In the genomic region with DNA sequence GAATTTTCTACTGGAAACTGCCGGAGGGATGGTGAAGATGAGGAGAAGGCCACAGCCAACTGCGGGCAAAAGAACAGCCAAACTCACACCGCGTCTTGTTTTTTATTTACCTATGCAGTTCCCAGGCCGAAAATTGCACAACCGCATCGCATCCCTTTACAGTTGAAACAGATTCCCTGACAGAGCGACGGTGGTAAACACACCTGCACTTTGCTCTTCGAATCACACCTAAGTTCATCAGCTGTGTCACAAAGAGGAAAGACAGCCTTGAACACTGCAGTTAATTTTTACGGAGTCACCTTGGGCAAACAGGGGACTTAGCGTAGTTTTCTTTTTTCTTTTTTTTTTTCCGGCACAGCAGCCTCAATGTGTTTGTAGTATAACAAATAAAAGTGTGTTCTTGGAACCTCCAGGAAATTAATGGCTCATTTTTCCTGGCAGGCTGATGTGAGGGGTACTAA, we compare ENCODE assay signal across 24 cellular contexts.
DNase-seq lines count a peak whose midpoint lies in the region; ATAC-seq and TF ChIP-seq lines count a peak whose summit lies in the region.
"Had no signal": no experiment of that assay in that cellular context is flagged by ENCODE, and none has a peak within 500 bp of the region (broad histone marks: within the 10 kb centered on the region; RNA-seq: fewer than 3 reads in every experiment).

No MANE protein-coding gene starts in this region.

- in situ Hi-C loops in transverse colon (cut with MboI; ENCODE audit: low pct_ligation_motif_present in 1 of 4, low pct_unique_long_range_greater_than_20kb in 1 of 4, low sequenced_read_pairs in 3 of 4) = no loop called here

- H3K36me3 ChIP-seq in esophagus muscularis mucosa (no peaks in the 10 kb centered on the region), right lobe of liver (no peaks in the 10 kb centered on the region), transverse colon (no peaks in the 10 kb centered on the region)

- H3K27me3 Mint-ChIP-seq in WTC11 (ENCODE audit: low read depth) = peaks cover 20% of the 10 kb centered on the region

- H3K27me3 ChIP-seq in esophagus muscularis mucosa (peaks cover 0 to 18% (median 0%) of the 10 kb centered on the region in 4 donors), right lobe of liver (no peaks in the 10 kb centered on the region), transverse colon (no peaks in the 10 kb centered on the region)

- H3K4me1 ChIP-seq in esophagus muscularis mucosa (no peaks in the 10 kb centered on the region), right lobe of liver (peaks cover 0 to 18% (median 1%) of the 10 kb centered on the region in 4 donors), transverse colon (peaks cover 0 to 33% (median 12%) of the 10 kb centered on the region in 4 donors)

- DNase-seq in WTC11 (ENCODE audit: low spot score) (no peak), esophagus muscularis mucosa (ENCODE audit: extremely low spot score) (peak; percentile 80), right lobe of liver (peak; percentile 75 to 88 (median 76)), transverse colon (peak; percentile 57), SK-N-DZ (ENCODE audit: low spot score) (no peak), GF-D8 (lab: John Stamatoyannopoulos, UW) (no peak)
- DNase-seq: CD8-positive, alpha-beta T cell; DMS 273 treated with DMSO at 0.1 percent for 48 hours; DMS79; EL; GDM1; H9; Kasumi-1; NCI-H1092 treated with DMSO at 0.1 percent for 48 hours; NCI-H146; NCI-H1930; NCI-H2107; NCI-H526 treated with DMSO at 0.1 percent for 48 hours; Right ventricle myocardium superior; RPMI8226 had no signal

- TF ChIP-seq POLR2A in esophagus muscularis mucosa (IDR thresholded peaks at IDR 0.05; ENCODE audit: low read depth) (no peak), right lobe of liver (IDR thresholded peaks at IDR 0.05) (no peak), transverse colon (IDR thresholded peaks at IDR 0.05) (no peak)

- peaks cover 2% of the 10 kb centered on the region for H3K9me3 Mint-ChIP-seq in WTC11
- H3K9me3 Mint-ChIP-seq: CD8-positive, alpha-beta T cell had no signal

- 94% methylated on average over 12 of the region's 13 CpGs for whole genome bisulfite sequencing in esophagus muscularis mucosa
- WGBS in right lobe of liver (ENCODE audit: insufficient coverage, low coverage, low lambda C conversion rate, missing lambda C conversion rate) = 33% methylated on average over 13 of the region's 13 CpGs
- 66 to 67% methylated on average over 13 of the region's 13 CpGs for WGBS in transverse colon (ENCODE audit: low coverage in 1 of 2), 2 donors

- H3K36me3 Mint-ChIP-seq in WTC11 = peaks cover 2% of the 10 kb centered on the region
- H3K36me3 Mint-ChIP-seq: CD8-positive, alpha-beta T cell had no signal

- no peaks in the 10 kb centered on the region for H3K9me3 ChIP-seq in esophagus muscularis mucosa
- H3K9me3 ChIP-seq in right lobe of liver = no peaks in the 10 kb centered on the region
- H3K9me3 ChIP-seq in transverse colon = no peaks in the 10 kb centered on the region
- H3K9me3 ChIP-seq: Caco-2 had no signal

- CTCF ChIA-PET in WTC11 (lab: Charles Lee) = no interaction called here

- no peak overlapping the region for H3K27ac ChIP-seq in esophagus muscularis mucosa (replicated peaks in 1 of 4)
- H3K27ac ChIP-seq in right lobe of liver = peak overlapping the region in 2 of 3 donors; percentile 85 to 89
- H3K27ac ChIP-seq in transverse colon = no peak overlapping the region
- H3K27ac ChIP-seq: C4-2B had no signal

- ATAC-seq in WTC11 (no peak), right lobe of liver (peak; percentile 79 to 91 (median 85)), GM19351 (IDR thresholded peaks at IDR 0.05; ENCODE audit: unreplicated experiment) (no peak)
- ATAC-seq: CD8-positive, alpha-beta T cell; K562 had no signal

- H3K4me3 ChIP-seq in esophagus muscularis mucosa = no peak overlapping the region
- no peak overlapping the region for H3K4me3 ChIP-seq in right lobe of liver
- no peak overlapping the region for H3K4me3 ChIP-seq in transverse colon
- H3K4me3 ChIP-seq: K562 had no signal

- no peak overlapping the region for H3K27ac Mint-ChIP-seq in WTC11
- H3K27ac Mint-ChIP-seq: CD8-positive, alpha-beta T cell had no signal

- POLR2A ChIA-PET in WTC11 (lab: Charles Lee) = no interaction called here

- H3K4me3 Mint-ChIP-seq in WTC11 = no peak overlapping the region
- H3K4me3 Mint-ChIP-seq: CD8-positive, alpha-beta T cell; H9 had no signal

- TF ChIP-seq CTCF in WTC11 (IDR thresholded peaks at IDR 0.05) (no peak), esophagus muscularis mucosa (IDR thresholded peaks at IDR 0.05) (no peak), right lobe of liver (IDR thresholded peaks at IDR 0.05) (no peak), transverse colon (IDR thresholded peaks at IDR 0.05) (no peak)

- intact Hi-C loops in esophagus muscularis mucosa (cut with DNase I) = no loop called here
- intact Hi-C loops in right lobe of liver (cut with DNase I) = no loop called here
- intact Hi-C loops in transverse colon (cut with DNase I; ENCODE audit: low total_unique reads) = no loop called here

- TF ChIP-seq EP300 in esophagus muscularis mucosa (IDR thresholded peaks at IDR 0.05) (no peak), transverse colon (IDR thresholded peaks at IDR 0.05; ENCODE audit: low read depth) (no peak)

- peaks cover 45% of the 10 kb centered on the region for H3K4me1 Mint-ChIP-seq in WTC11

TF ChIP-seq in WTC11, 78 proteins besides CTCF, POLR2A, EP300 and RAD21:
- TF ChIP-seq ZBTB21 (CRISPR knock-in tag; IDR thresholded peaks at IDR 0.05; ENCODE audit: borderline replicate concordance) = no peak
- no peak for TF ChIP-seq NFE2L1 (CRISPR knock-in tag; IDR thresholded peaks at IDR 0.05)
- TF ChIP-seq ZNF416 (CRISPR knock-in tag; IDR thresholded peaks at IDR 0.05) = no peak
- peak; percentile 79; the same call in 1 of the 2 replicates for TF ChIP-seq GABPB1 (CRISPR knock-in tag; IDR thresholded peaks at IDR 0.05)
TF ChIP-seq in WTC11: peak in this region for 1.

Comparison
In these comparisons a context has a peak if more than half of its experiments do, and no peak if none do; other contexts are left out.
1. ATAC-seq: peak in right lobe of liver (4 of 4); none in WTC11 (single experiment) and GM19351 (single experiment).
2. DNase-seq: peak in esophagus muscularis mucosa (single experiment), right lobe of liver (3 of 3) and transverse colon (single experiment); none in WTC11 (single experiment), SK-N-DZ (single experiment) and GF-D8 (single experiment).
3. H3K27ac ChIP-seq: peak in right lobe of liver (2 of 3); none in esophagus muscularis mucosa (0 of 4) and transverse colon (0 of 4).